Comparison of ENCODE assay signal across 10 cellular contexts in genomic region chr19:41997851-41998229, GRCh38. TPM values are rescaled to one million over a fixed set of nuclear protein-coding genes. Genes with fewer than 3 reads are reported as not detected.
DNase-seq lines count a peak whose midpoint lies in the region; ATAC-seq lines count a peak whose summit lies in the region.
"Had no signal": no experiment of that assay in that cellular context is flagged by ENCODE, and none has a peak within 500 bp of the region (broad histone marks: within the 10 kb centered on the region; RNA-seq: fewer than 3 reads in every experiment).

No MANE protein-coding gene starts in this region.

- H3K4me1 ChIP-seq in HAP-1: no peaks in the 10 kb centered on the region

- no peak overlapping the region for H3K27ac Mint-ChIP-seq in activated naive CD4-positive, alpha-beta T cell treated with anti-CD3 and anti-CD28 coated beads, Interleukin-2, amount 10 ng/mL, durations not matched to agents 7 days and 5 days
- H3K27ac Mint-ChIP-seq in activated T-helper 17 cell treated with anti-CD3 and anti-CD28 coated beads, Interleukin-2, amount 50 U/mL, for 72 hours: no peak overlapping the region

- H3K27me3 ChIP-seq in HAP-1 (ENCODE audit: low read depth): peaks cover 17% of the 10 kb centered on the region

- in situ Hi-C loops in HAP-1 (cut with MboI; ENCODE audit: low sequenced_read_pairs): no loop called here

- peaks cover 91% of the 10 kb centered on the region for H3K27me3 Mint-ChIP-seq in activated naive CD4-positive, alpha-beta T cell treated with anti-CD3 and anti-CD28 coated beads, Interleukin-2, amount 10 ng/mL, durations not matched to agents 7 days and 5 days
- H3K27me3 Mint-ChIP-seq in activated T-helper 17 cell treated with anti-CD3 and anti-CD28 coated beads, Interleukin-2, amount 50 U/mL, for 72 hours: peaks cover 59% of the 10 kb centered on the region

- CTCF ChIA-PET in activated naive CD4-positive, alpha-beta T cell treated with anti-CD3 and anti-CD28 coated beads, Interleukin-2, amount 10 ng/mL, durations not matched to agents 7 days and 5 days (lab: Charles Lee): interaction anchor here (0.6 to 1.3 kb wide), 2 partner anchors 37 to 155 kb away, joined by 3 to 4 read pairs; no protein-coding TSS in a partner anchor

- no peak overlapping the region for H3K4me3 Mint-ChIP-seq in activated naive CD4-positive, alpha-beta T cell treated with anti-CD3 and anti-CD28 coated beads, Interleukin-2, amount 10 ng/mL, durations not matched to agents 7 days and 5 days
- H3K4me3 Mint-ChIP-seq in activated T-helper 17 cell treated with anti-CD3 and anti-CD28 coated beads, Interleukin-2, amount 50 U/mL, for 72 hours: peak overlapping the region; percentile 13

- peak; percentile 31 for DNase-seq in activated naive CD4-positive, alpha-beta T cell treated with anti-CD3 and anti-CD28 coated beads, Interleukin-2, amount 10 ng/mL, durations not matched to agents 7 days and 5 days
- no peak for DNase-seq in activated naive CD4-positive, alpha-beta T cell treated with anti-CD3 and anti-CD28 coated beads, Interleukin-2, amount 50 U/mL, for 16 hours
- DNase-seq in NCI-H146 treated with DMSO at 0.1 percent for 48 hours (lab: John Stamatoyannopoulos, UW; ENCODE audit: unreplicated experiment): peak; percentile 13
- peak; percentile 74 for DNase-seq in retina
- DNase-seq in glomerular visceral epithelial cell (ENCODE audit: extremely low spot score): no peak
- no peak for DNase-seq in HAP-1 (ENCODE audit: low spot score in 2 of 2)
- DNase-seq: cerebellar nuclear complex, GOT3 had no signal

- peaks cover 29% of the 10 kb centered on the region for H3K4me1 Mint-ChIP-seq in activated naive CD4-positive, alpha-beta T cell treated with anti-CD3 and anti-CD28 coated beads, Interleukin-2, amount 10 ng/mL, durations not matched to agents 7 days and 5 days
- H3K4me1 Mint-ChIP-seq in activated T-helper 17 cell treated with anti-CD3 and anti-CD28 coated beads, Interleukin-2, amount 50 U/mL, for 72 hours: peaks cover 23% of the 10 kb centered on the region

- H3K36me3 ChIP-seq in HAP-1 (replicated peaks): no peaks in the 10 kb centered on the region

- H3K9me3 Mint-ChIP-seq in activated naive CD4-positive, alpha-beta T cell treated with anti-CD3 and anti-CD28 coated beads, Interleukin-2, amount 10 ng/mL, durations not matched to agents 7 days and 5 days: no peaks in the 10 kb centered on the region
- H3K9me3 Mint-ChIP-seq in activated T-helper 17 cell treated with anti-CD3 and anti-CD28 coated beads, Interleukin-2, amount 50 U/mL, for 72 hours: no peaks in the 10 kb centered on the region

- no peak for ATAC-seq in activated T-helper 17 cell treated with anti-CD3 and anti-CD28 coated beads, Interleukin-2, amount 50 U/mL, for 72 hours (replicated peaks)
- ATAC-seq in HG02981 (IDR thresholded peaks at IDR 0.05; ENCODE audit: unreplicated experiment): no peak

- H3K9me3 ChIP-seq in HAP-1: no peaks in the 10 kb centered on the region

- H3K4me3 ChIP-seq in HAP-1: no peak overlapping the region

- no peaks in the 10 kb centered on the region for H3K36me3 Mint-ChIP-seq in activated naive CD4-positive, alpha-beta T cell treated with anti-CD3 and anti-CD28 coated beads, Interleukin-2, amount 10 ng/mL, durations not matched to agents 7 days and 5 days
- H3K36me3 Mint-ChIP-seq in activated T-helper 17 cell treated with anti-CD3 and anti-CD28 coated beads, Interleukin-2, amount 50 U/mL, for 72 hours (ENCODE audit: low read depth): no peaks in the 10 kb centered on the region

RNA-seq across cellular contexts. Expression of gene ATP1A3, which starts 3.8 kb away (rescaled TPM):
- 1 to 10 TPM; 1.7 to 5.0 TPM for total RNA-seq in activated T-helper 17 cell treated with anti-CD3 and anti-CD28 coated beads, Interleukin-2, amount 50 U/mL, for 72 hours

RNA-seq across cellular contexts. Expression of gene RABAC1, which starts 38.7 kb away (rescaled TPM):
- 10 to 100 TPM; 37.6 to 54.7 TPM for total RNA-seq in activated T-helper 17 cell treated with anti-CD3 and anti-CD28 coated beads, Interleukin-2, amount 50 U/mL, for 72 hours

Comparison
In these comparisons a context has a peak if more than half of its experiments do, and no peak if none do; other contexts are left out.
1. DNase-seq: peak in activated naive CD4-positive, alpha-beta T cell treated with anti-CD3 and anti-CD28 coated beads, Interleukin-2, amount 10 ng/mL, durations not matched to agents 7 days and 5 days (single experiment), NCI-H146 treated with DMSO at 0.1 percent for 48 hours (single experiment) and retina (single experiment); none in activated naive CD4-positive, alpha-beta T cell treated with anti-CD3 and anti-CD28 coated beads, Interleukin-2, amount 50 U/mL, for 16 hours (single experiment), glomerular visceral epithelial cell (single experiment) and HAP-1 (0 of 2).